21 cellular contexts compared by ENCODE assay signal in the genomic region with DNA sequence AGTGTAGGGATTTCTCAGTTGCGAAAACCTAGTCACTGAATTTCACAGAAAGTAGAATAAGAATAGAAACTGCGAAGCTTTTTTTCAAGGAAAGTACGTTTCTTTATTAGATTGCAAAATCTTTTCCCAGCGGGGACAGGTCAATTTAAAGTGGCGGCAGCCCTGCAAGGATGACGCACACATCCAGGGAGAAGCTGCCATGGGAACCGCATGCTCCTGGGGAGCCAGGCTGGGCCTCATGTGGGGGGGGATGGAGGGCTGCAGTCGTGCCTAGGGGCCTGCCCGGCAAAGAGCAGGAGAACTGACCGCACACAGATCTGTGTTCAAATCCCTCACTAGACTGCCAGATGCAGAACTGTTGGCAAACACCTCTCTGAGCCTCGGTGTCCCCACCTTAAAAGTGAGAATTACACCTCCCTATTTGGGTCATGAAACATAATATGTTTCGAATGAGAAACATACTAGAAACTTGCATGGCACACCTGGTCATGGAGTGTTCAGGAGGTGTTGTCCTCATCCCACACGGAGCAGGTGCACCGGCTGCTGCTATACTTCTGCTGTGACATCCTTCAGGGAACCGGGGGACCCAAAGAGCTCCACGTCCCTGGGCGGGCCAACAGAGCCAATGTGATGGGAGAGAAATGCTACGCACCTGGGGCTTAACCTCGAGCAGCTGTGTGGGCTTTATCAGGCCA.
"Had no signal": no experiment of that assay in that cellular context is flagged by ENCODE, and none has a peak within 500 bp of the region (broad histone marks: within the 10 kb centered on the region; RNA-seq: fewer than 3 reads in every experiment).

No MANE protein-coding gene starts in this region.

- H3K4me1 ChIP-seq: uterus had no signal

- H3K9me3 Mint-ChIP-seq: activated naive CD8-positive, alpha-beta T cell treated with anti-CD3 and anti-CD28 coated beads for 36 hours; nephron progenitor cell had no signal

- H3K27ac Mint-ChIP-seq: activated naive CD8-positive, alpha-beta T cell treated with anti-CD3 and anti-CD28 coated beads for 36 hours; nephron progenitor cell; progenitor cell of endocrine pancreas; T-helper 1 cell treated with Interleukin-12 subunit alpha and Interleukin-12 subunit beta and Interleukin-4 antibody, amounts not matched to agents 30 μg/mL and 1 μg/mL, for 36 hours had no signal

- FAIRE-seq: colon had no signal

- H3K27ac ChIP-seq: dorsolateral prefrontal cortex, tibial artery, uterus, VCaP had no signal

- H3K4me1 Mint-ChIP-seq: activated naive CD8-positive, alpha-beta T cell treated with anti-CD3 and anti-CD28 coated beads for 36 hours had no signal

- H3K9me3 ChIP-seq: tibial artery, uterus had no signal

- DNase-seq: activated CD4-positive, alpha-beta T cell treated with anti-CD3 and anti-CD28 coated beads for 1 hour; activated CD4-positive, alpha-beta T cell treated with anti-CD3 and anti-CD28 coated beads, Interleukin-2, amount 50 U/mL, for 48 hours; activated naive CD8-positive, alpha-beta T cell treated with anti-CD3 and anti-CD28 coated beads for 36 hours; activated T-cell treated with anti-CD3 and anti-CD28 coated beads for 4 hours; amniotic stem cell; caudate nucleus; dorsolateral prefrontal cortex; foreskin melanocyte; hypothalamus; islet precursor cell; nephron progenitor cell; stimulated activated CD4-positive, alpha-beta T cell treated with anti-CD3 and anti-CD28 coated beads, Interleukin-2, amount 100 ng/mL, for 24 hours; stimulated activated naive CD8-positive, alpha-beta T cell treated with anti-CD3 and anti-CD28 coated beads, Interleukin-15, Interleukin-2, amounts not matched to agents 100 U/mL and 50 U/mL, for 24 hours; substantia nigra; tibial artery; uterus had no signal

- H3K27me3 ChIP-seq: dorsolateral prefrontal cortex, uterus had no signal

- H3K4me3 Mint-ChIP-seq: activated naive CD8-positive, alpha-beta T cell treated with anti-CD3 and anti-CD28 coated beads for 36 hours; T-helper 1 cell treated with Interleukin-12 subunit alpha and Interleukin-12 subunit beta and Interleukin-4 antibody, amounts not matched to agents 30 μg/mL and 1 μg/mL, for 36 hours had no signal

- H3K36me3 Mint-ChIP-seq: activated naive CD8-positive, alpha-beta T cell treated with anti-CD3 and anti-CD28 coated beads for 36 hours had no signal

- ATAC-seq: stimulated activated naive CD8-positive, alpha-beta T cell treated with anti-CD3 and anti-CD28 coated beads, Interleukin-15, Interleukin-2, amounts not matched to agents 100 U/mL and 50 U/mL, for 24 hours had no signal

- H3K36me3 ChIP-seq: tibial artery, uterus had no signal

- H3K4me3 ChIP-seq: dorsolateral prefrontal cortex, lung, tibial artery, uterus had no signal
